9 cellular contexts compared by ENCODE assay signal in the genomic region with DNA sequence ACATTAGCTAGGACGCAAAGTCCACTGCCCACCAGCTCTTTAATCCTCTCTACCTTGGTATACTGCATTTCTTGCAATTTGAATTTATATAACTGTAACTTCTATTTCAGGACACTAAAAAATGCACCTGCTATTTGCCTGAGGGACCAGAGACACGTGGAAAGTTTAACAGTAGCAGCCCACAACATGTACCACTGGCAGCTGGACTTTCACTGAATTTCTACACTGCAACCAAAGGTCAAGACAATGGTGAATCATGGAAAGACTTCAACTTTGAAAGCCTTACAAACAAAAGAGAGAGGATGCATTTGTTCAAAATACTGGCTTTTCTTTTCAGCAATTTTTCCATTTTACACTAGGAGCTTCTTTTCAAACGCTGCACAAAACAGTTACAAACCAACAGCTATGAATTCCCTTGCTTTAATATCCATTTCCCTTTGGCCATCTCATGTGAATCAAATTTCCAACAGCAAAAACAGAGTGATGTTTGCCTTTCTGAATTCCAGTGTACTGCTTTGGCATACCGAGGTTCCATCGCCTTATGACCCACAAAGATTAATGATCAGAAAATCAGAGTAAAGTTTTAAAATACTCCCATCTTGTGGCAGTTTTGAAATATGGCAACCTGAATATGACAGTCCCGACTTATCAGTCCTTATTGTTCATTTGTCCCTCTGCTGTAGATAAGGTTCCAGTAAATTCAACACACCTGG. TPM values are rescaled to one million over a fixed set of nuclear protein-coding genes. Genes with fewer than 3 reads are reported as not detected.
A peak's percentile ranks its signal among the peaks of the same experiment; 100 is the strongest.
DNase-seq lines count a peak whose midpoint lies in the region; ATAC-seq and TF ChIP-seq lines count a peak whose summit lies in the region.
"Had no signal": no experiment of that assay in that cellular context is flagged by ENCODE, and none has a peak within 500 bp of the region (broad histone marks: within the 10 kb centered on the region; RNA-seq: fewer than 3 reads in every experiment).

No MANE protein-coding gene starts in this region.

- peak; percentile 58 for ATAC-seq in HG02938 (IDR thresholded peaks at IDR 0.05; ENCODE audit: unreplicated experiment)

- TF ChIP-seq EP300 in transverse colon (IDR thresholded peaks at IDR 0.05; ENCODE audit: low read depth): no peak

- TF ChIP-seq CTCF in mammary epithelial cell (conservative IDR thresholded peaks at IDR 0.05 in 1 of 2, IDR thresholded peaks at IDR 0.05 in 1 of 2; ENCODE audit: extremely low read depth in 1 of 2, insufficient read depth in 1 of 2, low read depth in 1 of 2, low read length in 2 of 2): peak; percentile 33 to 55
- peak; percentile 44 to 69 (median 51) for TF ChIP-seq CTCF in transverse colon (IDR thresholded peaks at IDR 0.05)

- no peaks in the 10 kb centered on the region for H4K20me1 ChIP-seq in mammary epithelial cell (ENCODE audit: insufficient read depth, low read length)
- H4K20me1 ChIP-seq: BLaER1 treated with 17β-estradiol and CSF1 and Interleukin-3, amounts not matched to agents 10 nM and 100 nM had no signal

- H3K4me3 ChIP-seq in mammary epithelial cell (replicated peaks in 1 of 3; ENCODE audit: insufficient read depth in 1 of 3, low read depth in 2 of 3, low read length in 3 of 3) (no peak overlapping the region), transverse colon (no peak overlapping the region)
- H3K4me3 ChIP-seq: BLaER1 treated with 17β-estradiol and CSF1 and Interleukin-3, amounts not matched to agents 10 nM and 100 nM had no signal

- H3K27me3 ChIP-seq in mammary epithelial cell (ENCODE audit: insufficient read depth, low read length): no peaks in the 10 kb centered on the region
- H3K27me3 ChIP-seq in transverse colon: no peaks in the 10 kb centered on the region
- H3K27me3 ChIP-seq: BLaER1 treated with 17β-estradiol and CSF1 and Interleukin-3, amounts not matched to agents 10 nM and 100 nM had no signal

- H3K27ac ChIP-seq in mammary epithelial cell (ENCODE audit: insufficient read depth, low read depth, low read length): no peak overlapping the region
- peak overlapping the region in 2 of 4 donors; percentile 3 to 44 for H3K27ac ChIP-seq in transverse colon

- H2AFZ ChIP-seq in mammary epithelial cell (ENCODE audit: low read depth, low read length): no peak overlapping the region

- no peak overlapping the region for H3K4me2 ChIP-seq in mammary epithelial cell (ENCODE audit: insufficient read depth, low read depth, low read length)

- in situ Hi-C loops in mammary epithelial cell (cut with MboI; ENCODE audit: low sequenced_read_pairs in 2 of 2) (loop anchor here in 1 of 2 donors (5.0 to 25.0 kb wide), 3 partner anchors 90 to 440 kb away; no protein-coding TSS in a partner anchor), transverse colon (cut with MboI; ENCODE audit: low pct_ligation_motif_present in 1 of 4, low pct_unique_long_range_greater_than_20kb in 1 of 4, low sequenced_read_pairs in 3 of 4) (loop anchor here in 3 of 4 donors (10.0 to 25.0 kb wide), 2 partner anchors 87 to 440 kb away; no protein-coding TSS in a partner anchor)

- dilution Hi-C loops in mammary epithelial cell (cut with HindIII; ENCODE audit: low sequenced_read_pairs): no loop called here

- CTCF ChIA-PET in mammary epithelial cell (lab: Charles Lee; ENCODE audit: low non-redundant PET): interaction anchor here (0.6 to 1.2 kb wide), 6 partner anchors 27 to 595 kb away, joined by 3 to 33 read pairs (median 4); no protein-coding TSS in a partner anchor

- DNase-seq in NCI-H1105 treated with DMSO at 0.1 percent for 48 hours (lab: John Stamatoyannopoulos, UW) (peak; percentile 30), NCI-H1105 (lab: John Stamatoyannopoulos, UW) (no peak), NCI-H526 treated with DMSO at 0.1 percent for 48 hours (lab: John Stamatoyannopoulos, UW) (peak; percentile 13), mammary epithelial cell (peak; percentile 30), kidney tubule cell (ENCODE audit: low spot score) (peak; percentile 68), transverse colon (no peak), UCSD-AML1 (lab: John Stamatoyannopoulos, UW; ENCODE audit: unreplicated experiment) (no peak)

- H3K36me3 ChIP-seq in mammary epithelial cell (ENCODE audit: insufficient read depth, low read length) (no peaks in the 10 kb centered on the region), transverse colon (no peaks in the 10 kb centered on the region)
- H3K36me3 ChIP-seq: BLaER1 treated with 17β-estradiol and CSF1 and Interleukin-3, amounts not matched to agents 10 nM and 100 nM had no signal

- H3K4me1 ChIP-seq in mammary epithelial cell (ENCODE audit: insufficient read depth, low read length) (no peaks in the 10 kb centered on the region), transverse colon (peaks cover 0 to 41% (median 11%) of the 10 kb centered on the region in 4 donors)

- intact Hi-C loops in mammary epithelial cell (cut with micrococcal nuclease) (loop anchor here (1.0 to 10.0 kb wide), 5 partner anchors 89 to 595 kb away; no protein-coding TSS in a partner anchor), transverse colon (cut with DNase I; ENCODE audit: low total_unique reads) (no loop called here)

- no TSS peak for BruUV-seq in mammary epithelial cell (replicated peaks; lab: Mats Ljungman, UMichigan)

- WGBS in mammary epithelial cell (ENCODE audit: low coverage, missing lambda C conversion rate): 57% methylated on average over 6 of the region's 6 CpGs
- 32 to 36% methylated on average over 4 to 6 of the region's 6 CpGs for WGBS in transverse colon (ENCODE audit: low coverage in 1 of 2), 2 donors

- H3K79me2 ChIP-seq in mammary epithelial cell (ENCODE audit: insufficient read depth, low read length): no peaks in the 10 kb centered on the region

- TF ChIP-seq POLR2A in transverse colon (IDR thresholded peaks at IDR 0.05): no peak

- H3K9me3 ChIP-seq in mammary epithelial cell (replicated peaks; ENCODE audit: insufficient read depth, low read length) (no peaks in the 10 kb centered on the region), transverse colon (no peaks in the 10 kb centered on the region)
- H3K9me3 ChIP-seq: BLaER1 treated with 17β-estradiol and CSF1 and Interleukin-3, amounts not matched to agents 10 nM and 100 nM had no signal

- H3K9ac ChIP-seq in mammary epithelial cell (ENCODE audit: insufficient read depth, low read length): no peak overlapping the region
- H3K9ac ChIP-seq: BLaER1 treated with 17β-estradiol and CSF1 and Interleukin-3, amounts not matched to agents 10 nM and 100 nM had no signal

RNA-seq across cellular contexts. Expression of a gene that starts 29.9 kb away (rescaled TPM):
- total RNA-seq in mammary epithelial cell: 100 to 1,000 TPM in 1 of 2 donors, 10 to 100 TPM in 1; 10.0 to 122 TPM
- polyA plus RNA-seq in mammary epithelial cell: 33.2 TPM
- polyA minus RNA-seq in mammary epithelial cell: 79.6 TPM
- total RNA-seq in transverse colon: 10 to 100 TPM in 3 of 4 donors, 1 to 10 TPM in 1; 8.2 to 89.4 (median 57.1) TPM

RNA-seq across cellular contexts. Expression of a gene that starts 30.8 kb away (rescaled TPM):
- total RNA-seq in mammary epithelial cell: 1 to 10 TPM; 6.0 to 9.2 TPM
- 0.34 TPM for polyA plus RNA-seq in mammary epithelial cell
- polyA minus RNA-seq in mammary epithelial cell: 1.7 TPM
- 100 to 1,000 TPM in 1 of 4 donors, 10 to 100 TPM in 3; 63.9 to 130 (median 76.5) TPM for total RNA-seq in transverse colon

Comparison
In these comparisons a context has a peak if more than half of its experiments do, and no peak if none do; other contexts are left out.
1. DNase-seq: peak in NCI-H1105 treated with DMSO at 0.1 percent for 48 hours (single experiment), NCI-H526 treated with DMSO at 0.1 percent for 48 hours (single experiment), mammary epithelial cell (single experiment) and kidney tubule cell (single experiment); none in NCI-H1105 (single experiment), transverse colon (single experiment) and UCSD-AML1 (single experiment).
2. RNA of a gene that starts 30.8 kb away (total RNA-seq): 63.9 to 130 TPM in transverse colon; 6.0 to 9.2 TPM in mammary epithelial cell; every median in the first group is over 4 times any median in the second.